In genomic region chr10:81600185-81600584, GRCh38 we compare ENCODE assay signal across 21 cellular contexts.
DNase-seq lines count a peak whose midpoint lies in the region; ATAC-seq and TF ChIP-seq lines count a peak whose summit lies in the region.
"Had no signal": no experiment of that assay in that cellular context is flagged by ENCODE, and none has a peak within 500 bp of the region (broad histone marks: within the 10 kb centered on the region; RNA-seq: fewer than 3 reads in every experiment).

No MANE protein-coding gene starts in this region.

- TF ChIP-seq CTCF in cardiac fibroblast (IDR thresholded peaks at IDR 0.05; ENCODE audit: low read depth, low read length) (no peak), testis (IDR thresholded peaks at IDR 0.05) (no peak), heart right ventricle (IDR thresholded peaks at IDR 0.05) (no peak)

- H3K27ac ChIP-seq in testis (no peak overlapping the region), heart right ventricle (no peak overlapping the region)
- H3K27ac ChIP-seq: lower lobe of right lung, thyroid gland had no signal

- DNase-seq in AG08396 (ENCODE audit: low spot score) (peak; percentile 8), LoVo (ENCODE audit: low spot score) (peak; percentile 9), cardiac fibroblast (ENCODE audit: low read depth in 2 of 2) (peak; percentile 16 to 85), kidney tubule cell (ENCODE audit: low spot score) (peak; percentile 86), testis (no peak), left ventricle myocardium superior (no peak), heart right ventricle (no peak)
- DNase-seq: activated CD4-positive, alpha-beta T cell treated with anti-CD3 and anti-CD28 coated beads, Interleukin-2, amount 10 ng/mL, durations not matched to agents 24 days and 14 days; activated naive CD8-positive, alpha-beta T cell treated with anti-CD3 and anti-CD28 coated beads, Interleukin-2, amount 10 ng/mL, durations not matched to agents 7 days and 5 days; activated T-cell treated with anti-CD3 and anti-CD28 coated beads, Interleukin-2, amount 50 U/mL, for 48 hours; cerebellar nuclear complex; lower lobe of right lung; MG63; NCI-H2029 treated with DMSO at 0.1 percent for 48 hours; NCI-H748 treated with DMSO at 0.1 percent for 48 hours; nephron progenitor cell; retina; stimulated activated CD4-positive, alpha-beta T cell treated with anti-CD3 and anti-CD28 coated beads, Interleukin-2, amount 100 ng/mL, for 48 hours; thyroid gland had no signal

- H3K36me3 ChIP-seq in testis (ENCODE audit: low read depth, missing control alignments) (no peaks in the 10 kb centered on the region), heart right ventricle (no peaks in the 10 kb centered on the region)
- H3K36me3 ChIP-seq: lower lobe of right lung, MG63, thyroid gland had no signal

- 89 to 91% methylated on average over 2 of the region's 2 CpGs for WGBS in testis, 2 donors
- 80 to 89% methylated on average over 2 of the region's 2 CpGs for WGBS in heart right ventricle, 2 donors

- H3K9me3 ChIP-seq in testis (no peaks in the 10 kb centered on the region), heart right ventricle (peaks cover 0 to 16% (median 0%) of the 10 kb centered on the region in 11 donors)
- H3K9me3 ChIP-seq: lower lobe of right lung, MG63, thyroid gland had no signal

- ATAC-seq in left ventricle myocardium superior (no peak), heart right ventricle (no peak), GM21529 (IDR thresholded peaks at IDR 0.05; ENCODE audit: unreplicated experiment) (no peak)
- ATAC-seq: lower lobe of right lung, Right ventricle myocardium inferior had no signal

- TF ChIP-seq POLR2A in testis (IDR thresholded peaks at IDR 0.05) = no peak

- H3K4me1 ChIP-seq in testis = no peaks in the 10 kb centered on the region
- H3K4me1 ChIP-seq in heart right ventricle = no peaks in the 10 kb centered on the region
- H3K4me1 ChIP-seq: lower lobe of right lung had no signal

- no peak overlapping the region for H3K4me3 ChIP-seq in cardiac fibroblast (replicated peaks in 1 of 2; ENCODE audit: low read depth in 2 of 2, low read length in 2 of 2)
- no peak overlapping the region for H3K4me3 ChIP-seq in testis
- H3K4me3 ChIP-seq in heart right ventricle = no peak overlapping the region
- H3K4me3 ChIP-seq: lower lobe of right lung, MG63, thyroid gland had no signal

- H3K27me3 ChIP-seq in testis = no peaks in the 10 kb centered on the region
- H3K27me3 ChIP-seq in heart right ventricle = no peaks in the 10 kb centered on the region
- H3K27me3 ChIP-seq: MG63, thyroid gland had no signal

- intact Hi-C loops in testis (cut with DNase I; ENCODE audit: low total_unique reads) = no loop called here
- intact Hi-C loops in left ventricle myocardium superior (cut with micrococcal nuclease) = no loop called here
- intact Hi-C loops in heart right ventricle (cut with DNase I) = no loop called here

Comparison
In these comparisons a context has a peak if more than half of its experiments do, and no peak if none do; other contexts are left out.
1. DNase-seq: peak in AG08396 (single experiment), LoVo (single experiment), cardiac fibroblast (2 of 2) and kidney tubule cell (single experiment); none in testis (single experiment), left ventricle myocardium superior (single experiment) and heart right ventricle (0 of 2).